In the genomic region with DNA sequence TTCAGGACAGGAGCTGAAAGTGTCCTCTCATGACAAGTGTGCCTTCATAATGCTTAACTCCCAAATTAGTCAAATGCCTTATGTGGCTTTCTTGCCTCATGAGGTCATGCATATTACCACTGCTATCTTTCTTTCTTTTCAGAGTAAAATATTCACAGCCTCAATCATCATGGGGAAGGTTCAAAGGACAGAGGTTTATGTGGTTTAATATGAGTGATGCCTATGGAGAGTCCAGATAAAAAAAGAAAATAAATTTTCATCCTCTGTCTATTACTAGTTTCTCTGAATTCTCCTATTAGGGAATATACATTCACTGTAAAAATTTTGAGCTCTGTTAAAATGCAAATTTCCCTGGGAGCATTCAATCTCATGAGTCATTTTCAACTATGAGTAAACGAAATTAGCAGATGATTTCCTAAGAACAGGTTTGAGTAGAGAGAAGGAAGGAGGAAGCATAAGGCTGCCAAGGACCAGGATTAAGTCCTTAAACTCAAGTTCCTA, we compare ENCODE assay signal across 10 cellular contexts.
DNase-seq lines count a peak whose midpoint lies in the region; ATAC-seq and TF ChIP-seq lines count a peak whose summit lies in the region.
"Had no signal": no experiment of that assay in that cellular context is flagged by ENCODE, and none has a peak within 500 bp of the region (broad histone marks: within the 10 kb centered on the region; RNA-seq: fewer than 3 reads in every experiment).

No MANE protein-coding gene starts in this region.

- TF ChIP-seq CTCF in astrocyte of the spinal cord (IDR thresholded peaks at IDR 0.05; ENCODE audit: low read depth, low read length): no peak

- H3K4me3 ChIP-seq in astrocyte of the spinal cord (ENCODE audit: low read depth, low read length): no peak overlapping the region

- peak; percentile 63 for ATAC-seq in GM21423 (IDR thresholded peaks at IDR 0.05; ENCODE audit: unreplicated experiment)
- peak; percentile 54 for ATAC-seq in HG03457 (IDR thresholded peaks at IDR 0.05; ENCODE audit: unreplicated experiment)
- no peak for ATAC-seq in HG03108 (IDR thresholded peaks at IDR 0.05; ENCODE audit: unreplicated experiment)
- ATAC-seq: activated T-helper 17 cell treated with anti-CD3 and anti-CD28 coated beads, Interleukin-2, amount 50 U/mL, for 72 hours had no signal

- in situ Hi-C loops in Caki2 (cut with HindIII; ENCODE audit: low pct_unique_long_range_greater_than_20kb, low sequenced_read_pairs) (no loop called here), astrocyte of the spinal cord (cut with HindIII; ENCODE audit: low sequenced_read_pairs) (no loop called here)

- DNase-seq in Caki2 (ENCODE audit: low read depth) (peak; percentile 39), astrocyte of the spinal cord (ENCODE audit: low read depth, low spot score) (peak; percentile 71), cerebellum (ENCODE audit: low spot score) (no peak), LoVo (ENCODE audit: low spot score) (no peak), medulla oblongata (ENCODE audit: extremely low spot score) (no peak)
- DNase-seq: GOT3 had no signal

Comparison
In these comparisons a context has a peak if more than half of its experiments do, and no peak if none do; other contexts are left out.
1. DNase-seq: peak in Caki2 (single experiment) and astrocyte of the spinal cord (single experiment); none in cerebellum (single experiment), LoVo (single experiment) and medulla oblongata (single experiment).